In genomic region chr18:23231340-23232021, GRCh38 we compare ENCODE assay signal across 8 cellular contexts.
A peak's percentile ranks its signal among the peaks of the same experiment; 100 is the strongest.
DNase-seq lines count a peak whose midpoint lies in the region; ATAC-seq, FAIRE-seq and TF ChIP-seq lines count a peak whose summit lies in the region.

No MANE protein-coding gene starts in this region.

- dilution Hi-C loops in keratinocyte (cut with MboI; ENCODE audit: extremely low pct_ligation_motif_present, low sequenced_read_pairs): no loop called here

- H3K9me1 ChIP-seq in keratinocyte (ENCODE audit: control insufficient read depth, extremely low read depth, insufficient read depth, low read length): no peaks in the 10 kb centered on the region

- H2AFZ ChIP-seq in keratinocyte (ENCODE audit: control insufficient read depth, low read length): no peak overlapping the region

- peak overlapping the region; percentile 95 for H3K27ac Mint-ChIP-seq in T-helper 17 cell

- H3K27me3 ChIP-seq in keratinocyte (ENCODE audit: control insufficient read depth, extremely low read depth, insufficient read depth, low read length): no peaks in the 10 kb centered on the region

- H3K27ac ChIP-seq in keratinocyte (ENCODE audit: control insufficient read depth, insufficient read depth, low read length): no peak overlapping the region

- DNase-seq in T-helper 17 cell (peak; percentile 26 to 54 (median 52)), amniotic epithelial cell (ENCODE audit: low read depth) (peak; percentile 80), keratinocyte (ENCODE audit: low read depth, low spot score) (peak; percentile 40), DMS53 treated with DMSO at 0.1 percent for 48 hours (lab: John Stamatoyannopoulos, UW; ENCODE audit: unreplicated experiment) (no peak), NCI-H774 (lab: John Stamatoyannopoulos, UW) (no peak)
- peak; percentile 45 for DNase-seq in stimulated activated CD8-positive, alpha-beta memory T cell treated with anti-CD3 and anti-CD28 coated beads, Interleukin-12 subunit alpha, Interleukin-12 subunit beta, amount 100 ng/mL, for 4 hours (ENCODE audit: low read depth)

- no peaks in the 10 kb centered on the region for H4K20me1 ChIP-seq in keratinocyte (ENCODE audit: control insufficient read depth, extremely low read depth, insufficient read depth, low read length)

- no peak for TF ChIP-seq CTCF in keratinocyte (optimal IDR thresholded peaks at IDR 0.05 in 1 of 3, IDR thresholded peaks at IDR 0.05 in 1 of 3, conservative IDR thresholded peaks at IDR 0.05 in 1 of 3; ENCODE audit: extremely low read depth in 1 of 3, insufficient read depth in 2 of 3, low read length in 3 of 3)

- no peaks in the 10 kb centered on the region for H3K36me3 Mint-ChIP-seq in T-helper 17 cell (ENCODE audit: low read depth)

- peak overlapping the region; percentile 5 for H3K4me3 Mint-ChIP-seq in T-helper 17 cell

- H3K9me3 ChIP-seq in T-helper 17 cell (ENCODE audit: control insufficient read depth, low read length, poor library complexity, severe bottlenecking): no peaks in the 10 kb centered on the region
- no peaks in the 10 kb centered on the region for H3K9me3 ChIP-seq in keratinocyte (ENCODE audit: control insufficient read depth, low read depth, low read length)

- H3K4me1 Mint-ChIP-seq in T-helper 17 cell: peaks cover 13% of the 10 kb centered on the region

- peak; percentile 75 for FAIRE-seq in keratinocyte (lab: Jason Lieb, UNC)

- no peaks in the 10 kb centered on the region for H3K36me3 ChIP-seq in keratinocyte (ENCODE audit: control insufficient read depth in 2 of 2, extremely low read depth in 1 of 2, insufficient read depth in 2 of 2, low read length in 2 of 2)

- ATAC-seq in GM18909 (IDR thresholded peaks at IDR 0.05; ENCODE audit: poor library complexity, unreplicated experiment) (peak; percentile 77), HG03135 (IDR thresholded peaks at IDR 0.05; ENCODE audit: unreplicated experiment) (peak; percentile 85), T-helper 17 cell (peak; percentile 94)

- H3K4me2 ChIP-seq in keratinocyte (ENCODE audit: control insufficient read depth, extremely low read depth, insufficient read depth, low read depth, low read length): peak overlapping the region; percentile 45

- H3K4me3 ChIP-seq in keratinocyte (ENCODE audit: control insufficient read depth in 2 of 3, extremely low read depth in 1 of 3, insufficient read depth in 2 of 3, low read depth in 1 of 3, low read length in 3 of 3): no peak overlapping the region

- H3K27me3 Mint-ChIP-seq in T-helper 17 cell: no peaks in the 10 kb centered on the region

- peaks cover 19% of the 10 kb centered on the region for H3K4me1 ChIP-seq in keratinocyte (ENCODE audit: control insufficient read depth, extremely low read depth, insufficient read depth, low read length)

- H3K79me2 ChIP-seq in keratinocyte (ENCODE audit: control insufficient read depth, insufficient read depth, low read length): no peaks in the 10 kb centered on the region

- H3K9ac ChIP-seq in keratinocyte (ENCODE audit: control insufficient read depth, extremely low read depth, insufficient read depth, low read length): no peak overlapping the region

Comparison
In these comparisons a context has a peak if more than half of its experiments do, and no peak if none do; other contexts are left out.
1. DNase-seq: peak in T-helper 17 cell (3 of 3), amniotic epithelial cell (single experiment), keratinocyte (single experiment) and stimulated activated CD8-positive, alpha-beta memory T cell treated with anti-CD3 and anti-CD28 coated beads, Interleukin-12 subunit alpha, Interleukin-12 subunit beta, amount 100 ng/mL, for 4 hours (single experiment); none in DMS53 treated with DMSO at 0.1 percent for 48 hours (single experiment) and NCI-H774 (single experiment).
2. Peak in every context shown above with its lines, with median percentiles within 50 percentile points of each other: ATAC-seq.